In genomic region chr7:94050046-94050445, GRCh38 we compare ENCODE assay signal across 9 cellular contexts. TPM values are rescaled to one million over a fixed set of nuclear protein-coding genes. Genes with fewer than 3 reads are reported as not detected.
DNase-seq lines count a peak whose midpoint lies in the region; ATAC-seq and TF ChIP-seq lines count a peak whose summit lies in the region.
"Had no signal": no experiment of that assay in that cellular context is flagged by ENCODE, and none has a peak within 500 bp of the region (broad histone marks: within the 10 kb centered on the region; RNA-seq: fewer than 3 reads in every experiment).

No MANE protein-coding gene starts in this region.

- POLR2A ChIA-PET in activated CD4-positive, alpha-beta T cell treated with anti-CD3 and anti-CD28 coated beads for 36 hours (lab: Charles Lee), result no interaction called here

- no peaks in the 10 kb centered on the region for H3K9me3 Mint-ChIP-seq in activated CD4-positive, alpha-beta T cell treated with anti-CD3 and anti-CD28 coated beads for 36 hours (ENCODE audit: low read depth)

- peaks cover 2% of the 10 kb centered on the region for H3K4me1 Mint-ChIP-seq in T-helper 17 cell
- peaks cover 3% of the 10 kb centered on the region for H3K4me1 Mint-ChIP-seq in activated CD4-positive, alpha-beta T cell treated with anti-CD3 and anti-CD28 coated beads for 36 hours

- peaks cover 49% of the 10 kb centered on the region for H3K27me3 Mint-ChIP-seq in T-helper 17 cell
- H3K27me3 Mint-ChIP-seq in activated CD4-positive, alpha-beta T cell treated with anti-CD3 and anti-CD28 coated beads for 36 hours, result peaks cover 20% of the 10 kb centered on the region

- TF ChIP-seq CTCF in left ventricle myocardium inferior (IDR thresholded peaks at IDR 0.05; ENCODE audit: borderline replicate concordance), result no peak

- H3K4me3 ChIP-seq in left ventricle myocardium inferior, result no peak overlapping the region
- H3K4me3 ChIP-seq: SJSA1 had no signal

- peak; percentile 80 for ATAC-seq in GM21381 (IDR thresholded peaks at IDR 0.05; ENCODE audit: unreplicated experiment)
- ATAC-seq in HG03342 (IDR thresholded peaks at IDR 0.05; ENCODE audit: unreplicated experiment), result peak; percentile 85
- ATAC-seq in T-helper 17 cell, result peak; percentile 79
- ATAC-seq in activated CD4-positive, alpha-beta T cell treated with anti-CD3 and anti-CD28 coated beads for 36 hours, result no peak

- H3K27ac Mint-ChIP-seq in T-helper 17 cell, result no peak overlapping the region
- H3K27ac Mint-ChIP-seq in activated CD4-positive, alpha-beta T cell treated with anti-CD3 and anti-CD28 coated beads for 36 hours, result no peak overlapping the region

- intact Hi-C loops in left ventricle myocardium inferior (cut with micrococcal nuclease), result no loop called here
- intact Hi-C loops in activated CD4-positive, alpha-beta T cell treated with anti-CD3 and anti-CD28 coated beads for 36 hours (cut with DNase I, micrococcal nuclease), result no loop called here

- H3K4me1 ChIP-seq in left ventricle myocardium inferior, result no peaks in the 10 kb centered on the region
- H3K4me1 ChIP-seq: SJSA1 had no signal

- H3K4me3 Mint-ChIP-seq in T-helper 17 cell, result no peak overlapping the region
- no peak overlapping the region for H3K4me3 Mint-ChIP-seq in activated CD4-positive, alpha-beta T cell treated with anti-CD3 and anti-CD28 coated beads for 36 hours

- no peak overlapping the region for H3K27ac ChIP-seq in left ventricle myocardium inferior (replicated peaks)
- H3K27ac ChIP-seq: SJSA1 had no signal

- no peaks in the 10 kb centered on the region for H3K27me3 ChIP-seq in left ventricle myocardium inferior (ENCODE audit: low read depth)
- H3K27me3 ChIP-seq: SJSA1 had no signal

- CTCF ChIA-PET in activated CD4-positive, alpha-beta T cell treated with anti-CD3 and anti-CD28 coated beads for 36 hours (lab: Charles Lee), result no interaction called here

- H3K9me3 ChIP-seq in T-helper 17 cell (ENCODE audit: control insufficient read depth, low read length, poor library complexity, severe bottlenecking) (no peaks in the 10 kb centered on the region), left ventricle myocardium inferior (replicated peaks) (no peaks in the 10 kb centered on the region)
- H3K9me3 ChIP-seq: SJSA1 had no signal

- H3K36me3 Mint-ChIP-seq in T-helper 17 cell (ENCODE audit: low read depth), result no peaks in the 10 kb centered on the region
- no peaks in the 10 kb centered on the region for H3K36me3 Mint-ChIP-seq in activated CD4-positive, alpha-beta T cell treated with anti-CD3 and anti-CD28 coated beads for 36 hours (ENCODE audit: low read depth)

- no peaks in the 10 kb centered on the region for H3K36me3 ChIP-seq in left ventricle myocardium inferior
- H3K36me3 ChIP-seq: SJSA1 had no signal

- DNase-seq in GDM1 (lab: John Stamatoyannopoulos, UW), result peak; percentile 75
- DNase-seq in T-helper 17 cell, result no peak
- no peak for DNase-seq in NCI-H2171 treated with DMSO at 0.1 percent for 48 hours (lab: John Stamatoyannopoulos, UW)
- no peak for DNase-seq in HuH-7 (ENCODE audit: low spot score)
- DNase-seq in left ventricle myocardium inferior, result no peak
- no peak for DNase-seq in activated CD4-positive, alpha-beta T cell treated with anti-CD3 and anti-CD28 coated beads for 36 hours

RNA-seq across cellular contexts. Expression of gene BET1, which starts 45.9 kb away (rescaled TPM):
- total RNA-seq in T-helper 17 cell, result 10 to 100 TPM; 12.3 to 18.0 TPM
- total RNA-seq in left ventricle myocardium inferior, result 14.5 TPM
- 10 to 100 TPM; 16.9 to 19.8 TPM for total RNA-seq in activated CD4-positive, alpha-beta T cell treated with anti-CD3 and anti-CD28 coated beads for 36 hours
